In the genomic region with DNA sequence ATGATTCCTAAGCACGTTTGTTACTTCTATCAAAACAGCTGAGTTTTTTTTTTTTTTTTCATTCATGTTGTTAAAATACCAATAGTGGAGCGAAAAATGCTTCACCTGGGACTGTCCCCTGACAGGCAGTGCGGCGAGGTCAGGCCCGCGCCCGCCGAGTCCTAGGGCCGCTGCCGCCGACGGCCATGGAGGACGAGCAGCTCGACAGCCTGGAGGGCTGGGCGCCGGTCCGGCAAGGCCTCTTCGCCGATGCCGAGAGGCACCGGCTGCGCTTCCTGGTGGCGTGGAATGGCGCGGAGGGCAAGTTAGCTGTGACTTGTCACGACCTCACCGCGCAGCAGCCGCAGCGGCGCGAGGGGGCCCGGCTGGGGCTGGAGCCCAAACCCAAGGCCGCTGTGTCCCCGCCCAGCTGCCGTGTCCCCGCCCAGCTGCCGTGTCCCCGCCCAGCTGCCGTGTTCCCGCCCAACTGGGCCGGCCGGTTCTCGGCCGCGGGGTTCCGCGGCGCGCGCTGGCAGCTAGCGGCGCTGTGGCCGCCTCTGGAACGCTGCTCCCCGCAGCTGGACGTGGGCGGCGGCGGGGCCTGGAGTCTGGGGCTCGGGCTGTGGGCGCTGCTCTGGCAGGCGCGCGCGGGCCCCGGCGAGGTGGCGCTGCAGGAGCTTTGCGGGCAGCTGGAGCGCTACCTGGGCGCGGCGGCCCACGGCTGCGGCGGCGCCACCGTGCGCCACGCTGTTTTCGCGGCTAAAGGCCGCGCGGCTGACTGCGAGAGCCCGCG, we compare ENCODE assay signal across 8 cellular contexts. TPM values are rescaled to one million over a fixed set of nuclear protein-coding genes. Genes with fewer than 3 reads are reported as not detected.
DNase-seq lines count a peak whose midpoint lies in the region; ATAC-seq and TF ChIP-seq lines count a peak whose summit lies in the region.
"Not testable (repeated sequence)": the region's sequence is repeated elsewhere in the genome, so short reads cannot be mapped to it uniquely, and the experiment has no call there.

No MANE protein-coding gene starts in this region.

- TF ChIP-seq POLR2A in testis (IDR thresholded peaks at IDR 0.05), result not testable (repeated sequence)

- DNase-seq in activated CD4-positive, alpha-beta T cell treated with anti-CD3 and anti-CD28 coated beads for 1 hour, result peak; percentile 46
- peak; percentile 80 for DNase-seq in activated naive CD8-positive, alpha-beta T cell treated with anti-CD3 and anti-CD28 coated beads, Interleukin-2, amount 10 ng/mL, durations not matched to agents 7 days and 5 days
- not testable (repeated sequence) for DNase-seq in hepatocyte (ENCODE audit: low spot score)
- DNase-seq in testis, result peak; percentile 23

- not testable (repeated sequence) for H4K20me1 ChIP-seq in hepatocyte (ENCODE audit: insufficient read depth, poor library complexity, severe bottlenecking)

- not testable (repeated sequence) for H3K36me3 Mint-ChIP-seq in activated naive CD8-positive, alpha-beta T cell treated with anti-CD3 and anti-CD28 coated beads, Interleukin-2, amount 10 ng/mL, durations not matched to agents 7 days and 5 days

- not testable (repeated sequence) for H3K36me3 ChIP-seq in hepatocyte (replicated peaks; ENCODE audit: insufficient read depth, low read depth); skeletal muscle satellite cell (ENCODE audit: insufficient read depth, low read length); testis (ENCODE audit: low read depth, missing control alignments)

- peak overlapping the region; percentile 66 for H3K4me2 ChIP-seq in hepatocyte
- H3K4me2 ChIP-seq in skeletal muscle satellite cell (ENCODE audit: low read length), result not testable (repeated sequence)

- H3K4me3 ChIP-seq in hepatocyte, result not testable (repeated sequence)
- peak overlapping the region; percentile 51 for H3K4me3 ChIP-seq in skeletal muscle satellite cell (ENCODE audit: low read length)
- H3K4me3 ChIP-seq in testis, result peak overlapping the region in 1 of 2 donors; percentile 50

- H3K9me2 ChIP-seq in hepatocyte (replicated peaks; ENCODE audit: insufficient read depth), result not testable (repeated sequence)

- H3K27ac Mint-ChIP-seq in activated naive CD8-positive, alpha-beta T cell treated with anti-CD3 and anti-CD28 coated beads, Interleukin-2, amount 10 ng/mL, durations not matched to agents 7 days and 5 days, result not testable (repeated sequence)

- not testable (repeated sequence) for H3K79me2 ChIP-seq in hepatocyte

- POLR2A ChIA-PET in activated naive CD8-positive, alpha-beta T cell treated with anti-CD3 and anti-CD28 coated beads, Interleukin-2, amount 10 ng/mL, durations not matched to agents 7 days and 5 days (lab: Charles Lee), result not testable (repeated sequence)

- ATAC-seq in GM18502 (IDR thresholded peaks at IDR 0.05; ENCODE audit: poor library complexity, unreplicated experiment) (peak; percentile 87), GM21737 (IDR thresholded peaks at IDR 0.05; ENCODE audit: unreplicated experiment) (peak; percentile 87), HG03342 (IDR thresholded peaks at IDR 0.05; ENCODE audit: unreplicated experiment) (peak; percentile 95)
- ATAC-seq in activated naive CD8-positive, alpha-beta T cell treated with anti-CD3 and anti-CD28 coated beads, Interleukin-2, amount 10 ng/mL, durations not matched to agents 7 days and 5 days (ENCODE audit: low read depth), result peak; percentile 91

- intact Hi-C loops in testis (cut with DNase I; ENCODE audit: low total_unique reads), result not testable (repeated sequence)

- H3K9ac ChIP-seq in skeletal muscle satellite cell (ENCODE audit: low read depth, low read length), result not testable (repeated sequence)

- H3K27ac ChIP-seq in hepatocyte, result not testable (repeated sequence)
- peak overlapping the region in 1 of 2 donors; percentile 78 for H3K27ac ChIP-seq in testis

- not testable (repeated sequence) for H3K9me3 ChIP-seq in hepatocyte (ENCODE audit: low read depth); skeletal muscle satellite cell (replicated peaks; ENCODE audit: low read length); testis

- not testable (repeated sequence) for H3K4me1 Mint-ChIP-seq in activated naive CD8-positive, alpha-beta T cell treated with anti-CD3 and anti-CD28 coated beads, Interleukin-2, amount 10 ng/mL, durations not matched to agents 7 days and 5 days

- not testable (repeated sequence) for H3K4me3 Mint-ChIP-seq in activated naive CD8-positive, alpha-beta T cell treated with anti-CD3 and anti-CD28 coated beads, Interleukin-2, amount 10 ng/mL, durations not matched to agents 7 days and 5 days

- H3K4me1 ChIP-seq in hepatocyte (ENCODE audit: insufficient read depth); skeletal muscle satellite cell (ENCODE audit: control insufficient read depth, insufficient read depth, low read length); testis: not testable (repeated sequence)

- not testable (repeated sequence) for TF ChIP-seq CTCF in hepatocyte (IDR thresholded peaks at IDR 0.05; ENCODE audit: poor library complexity); testis (IDR thresholded peaks at IDR 0.05)

- not testable (repeated sequence) for H3K27me3 ChIP-seq in hepatocyte; skeletal muscle satellite cell (ENCODE audit: control insufficient read depth, insufficient read depth, low read length); testis

- H3K27me3 Mint-ChIP-seq in activated naive CD8-positive, alpha-beta T cell treated with anti-CD3 and anti-CD28 coated beads, Interleukin-2, amount 10 ng/mL, durations not matched to agents 7 days and 5 days, result not testable (repeated sequence)

- H3K9me3 Mint-ChIP-seq in activated naive CD8-positive, alpha-beta T cell treated with anti-CD3 and anti-CD28 coated beads, Interleukin-2, amount 10 ng/mL, durations not matched to agents 7 days and 5 days, result not testable (repeated sequence)

- WGBS in hepatocyte (ENCODE audit: low lambda C conversion rate, missing lambda C conversion rate), result 3% methylated on average over 11 of the region's 89 CpGs
- no CpG with 5 or more reads among the region's 89 CpGs for WGBS in testis, 2 donors

- H2AFZ ChIP-seq in hepatocyte, result not testable (repeated sequence)

RNA-seq across cellular contexts. Expression of a gene that starts 56.7 kb away (rescaled TPM):
- total RNA-seq in activated naive CD8-positive, alpha-beta T cell treated with anti-CD3 and anti-CD28 coated beads, Interleukin-2, amount 10 ng/mL, durations not matched to agents 7 days and 5 days, result 10 to 100 TPM; 28.2 to 35.4 TPM
- total RNA-seq in hepatocyte, result 1.6 and 2.0 TPM in 2 replicates
- 0.50 TPM in 1 of 2 replicates, not detected in the other for polyA plus RNA-seq in hepatocyte
- total RNA-seq in skeletal muscle satellite cell (2012; rRNA removed), result 1.5 and 1.8 TPM in 2 replicates
- 10 to 100 TPM in 1 of 2 donors, 1 to 10 TPM in 1; 9.3 to 24.6 TPM for total RNA-seq in testis
- 7.9 TPM for polyA plus RNA-seq in testis (ENCODE audit: insufficient read depth, low read depth, low replicate concordance)
